7 cellular contexts compared by ENCODE assay signal in the genomic region with DNA sequence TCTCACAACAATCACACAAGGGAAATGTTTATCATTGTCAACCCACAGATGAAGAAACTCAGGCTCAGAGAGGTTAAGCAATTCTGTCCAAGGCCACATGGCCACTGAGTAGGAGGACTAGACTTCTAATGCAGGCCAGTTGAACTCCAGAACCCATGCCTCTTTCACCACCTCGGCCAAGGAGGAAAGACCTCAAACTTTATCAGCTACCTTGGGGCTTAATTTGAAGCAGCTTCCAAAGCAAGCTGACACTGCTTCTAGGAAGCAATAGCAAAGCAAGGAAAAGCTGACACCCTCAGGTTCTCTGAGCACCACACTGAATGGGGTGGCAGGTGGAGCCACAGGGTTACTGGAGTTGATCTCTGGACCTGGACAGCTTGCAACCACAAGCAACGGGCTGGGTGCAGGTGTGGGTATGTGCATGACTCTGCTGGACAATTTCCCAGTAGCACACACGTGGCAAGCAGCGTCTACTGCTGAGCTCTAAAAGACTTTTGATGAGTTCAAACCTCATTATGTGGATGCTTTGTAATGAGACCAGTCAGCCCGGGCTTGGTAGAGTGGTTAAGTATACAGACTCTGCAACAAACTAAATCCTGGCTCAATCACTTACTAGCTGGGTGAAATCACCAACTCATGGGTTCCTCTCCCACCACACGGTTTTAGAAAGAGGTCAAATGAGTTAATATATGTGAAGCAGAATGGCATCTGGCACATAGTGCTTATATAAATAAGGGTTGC. TPM values are rescaled to one million over a fixed set of nuclear protein-coding genes. Genes with fewer than 3 reads are reported as not detected.
A peak's percentile ranks its signal among the peaks of the same experiment; 100 is the strongest.
DNase-seq lines count a peak whose midpoint lies in the region; ATAC-seq and TF ChIP-seq lines count a peak whose summit lies in the region.

No MANE protein-coding gene starts in this region.

- H3K9me3 ChIP-seq in skeletal muscle satellite cell (replicated peaks; ENCODE audit: low read length): no peaks in the 10 kb centered on the region

- peak overlapping the region; percentile 23 for H3K9ac ChIP-seq in skeletal muscle satellite cell (ENCODE audit: low read depth, low read length)

- no peak overlapping the region for H3K4me2 ChIP-seq in skeletal muscle satellite cell (ENCODE audit: low read length)

- H3K36me3 ChIP-seq in skeletal muscle satellite cell (ENCODE audit: insufficient read depth, low read length): no peaks in the 10 kb centered on the region

- TF ChIP-seq CTCF in fibroblast of mammary gland (conservative IDR thresholded peaks at IDR 0.05; ENCODE audit: control insufficient read depth, insufficient read depth, low read depth, low read length): no peak

- DNase-seq in NCI-H69 (lab: John Stamatoyannopoulos, UW): peak; percentile 51
- DNase-seq in fibroblast of mammary gland (ENCODE audit: low read depth): peak; percentile 82
- no peak for DNase-seq in COR-L47 (lab: John Stamatoyannopoulos, UW)
- DNase-seq in islet precursor cell: no peak
- no peak for DNase-seq in DMS114 treated with DMSO at 0.1 percent for 48 hours (lab: John Stamatoyannopoulos, UW; ENCODE audit: unreplicated experiment)

- H3K27me3 ChIP-seq in skeletal muscle satellite cell (ENCODE audit: control insufficient read depth, insufficient read depth, low read length): no peaks in the 10 kb centered on the region

- ATAC-seq in GM21619 (IDR thresholded peaks at IDR 0.05; ENCODE audit: unreplicated experiment): peak; percentile 3

- H3K4me3 ChIP-seq in fibroblast of mammary gland (ENCODE audit: control insufficient read depth, low read depth, low read length) (no peak overlapping the region), skeletal muscle satellite cell (ENCODE audit: low read length) (no peak overlapping the region)

- peaks cover 55% of the 10 kb centered on the region for H3K4me1 ChIP-seq in skeletal muscle satellite cell (ENCODE audit: control insufficient read depth, insufficient read depth, low read length)

RNA-seq across cellular contexts. Expression of a gene that starts 23.1 kb away (rescaled TPM):
- total RNA-seq in skeletal muscle satellite cell (2012; rRNA removed): 119 and 126 TPM in 2 replicates

Comparison
In these comparisons a context has a peak if more than half of its experiments do, and no peak if none do; other contexts are left out.
1. DNase-seq: peak in NCI-H69 (single experiment) and fibroblast of mammary gland (single experiment); none in COR-L47 (single experiment), islet precursor cell (single experiment) and DMS114 treated with DMSO at 0.1 percent for 48 hours (single experiment).